In genomic region chr3:156583469-156583868, GRCh38 we compare ENCODE assay signal across 21 cellular contexts.
"Had no signal": no experiment of that assay in that cellular context is flagged by ENCODE, and none has a peak within 500 bp of the region (broad histone marks: within the 10 kb centered on the region; RNA-seq: fewer than 3 reads in every experiment).

No MANE protein-coding gene starts in this region.

- DNase-seq: activated gamma-delta T cell; activated T-cell treated with anti-CD3 and anti-CD28 coated beads, Interleukin-2, amount 50 U/mL, for 4 hours; amniotic stem cell; esophagus squamous epithelium; hippocampal formation; kidney; left ventricle myocardium inferior; mucosa of descending colon; naive thymus-derived CD8-positive, alpha-beta T cell; occipital lobe; small intestine; stimulated activated CD4-positive, alpha-beta T cell treated with anti-CD3 and anti-CD28 coated beads, Interleukin-4, amount 100 ng/mL, for 4 hours; stimulated activated CD8-positive, alpha-beta memory T cell treated with anti-CD3 and anti-CD28 coated beads, Interleukin-4, amount 100 ng/mL, for 48 hours; T-helper 2 cell had no signal

- H3K36me3 Mint-ChIP-seq: activated naive CD4-positive, alpha-beta T cell treated with anti-CD3 and anti-CD28 coated beads, Interleukin-2, amount 50 U/mL, for 72 hours; naive thymus-derived CD8-positive, alpha-beta T cell; type B pancreatic cell had no signal

- H3K36me3 ChIP-seq: esophagus squamous epithelium, left ventricle myocardium inferior, right atrium auricular region had no signal

- H3K27me3 Mint-ChIP-seq: type B pancreatic cell had no signal

- ATAC-seq: activated CD4-positive, CD25-positive, alpha-beta regulatory T cell treated with anti-CD3 and anti-CD28 coated beads, Interleukin-2, amount 50 U/mL, for 24 hours; activated T-cell treated with anti-CD3 and anti-CD28 coated beads, Interleukin-2, amount 50 U/mL, for 4 hours; mucosa of descending colon; naive thymus-derived CD8-positive, alpha-beta T cell had no signal

- H3K27ac Mint-ChIP-seq: activated naive CD4-positive, alpha-beta T cell treated with anti-CD3 and anti-CD28 coated beads, Interleukin-2, amount 50 U/mL, for 72 hours; naive thymus-derived CD8-positive, alpha-beta T cell; progenitor cell of endocrine pancreas; stimulated activated naive CD8-positive, alpha-beta T cell treated with anti-CD3 and anti-CD28 coated beads, Interleukin-15, Interleukin-2, amounts not matched to agents 100 ng/mL and 50 ng/mL, for 24 hours; type B pancreatic cell had no signal

- FAIRE-seq: colon, small intestine had no signal

- H3K9me3 ChIP-seq: esophagus squamous epithelium, left ventricle myocardium inferior, mucosa of descending colon, right atrium auricular region had no signal

- H3K27ac ChIP-seq: esophagus squamous epithelium, left ventricle myocardium inferior, right atrium auricular region had no signal

- H3K9me3 Mint-ChIP-seq: activated naive CD4-positive, alpha-beta T cell treated with anti-CD3 and anti-CD28 coated beads, Interleukin-2, amount 50 U/mL, for 72 hours; activated T-cell treated with anti-CD3 and anti-CD28 coated beads, Interleukin-2, amount 50 U/mL, for 4 hours; naive thymus-derived CD8-positive, alpha-beta T cell; stimulated activated naive CD8-positive, alpha-beta T cell treated with anti-CD3 and anti-CD28 coated beads, Interleukin-15, Interleukin-2, amounts not matched to agents 100 ng/mL and 50 ng/mL, for 24 hours; type B pancreatic cell had no signal

- H3K4me1 ChIP-seq: esophagus squamous epithelium had no signal

- H3K4me3 ChIP-seq: esophagus squamous epithelium, left ventricle myocardium inferior, mucosa of descending colon, right atrium auricular region had no signal

- H3K4me3 Mint-ChIP-seq: activated T-cell treated with anti-CD3 and anti-CD28 coated beads, Interleukin-2, amount 50 U/mL, for 4 hours; naive thymus-derived CD8-positive, alpha-beta T cell; stimulated activated naive CD8-positive, alpha-beta T cell treated with anti-CD3 and anti-CD28 coated beads, Interleukin-15, Interleukin-2, amounts not matched to agents 100 ng/mL and 50 ng/mL, for 24 hours; type B pancreatic cell had no signal

- H3K27me3 ChIP-seq: esophagus squamous epithelium, right atrium auricular region had no signal
